Comparison of ENCODE assay signal across 1 cellular context in the genomic region with DNA sequence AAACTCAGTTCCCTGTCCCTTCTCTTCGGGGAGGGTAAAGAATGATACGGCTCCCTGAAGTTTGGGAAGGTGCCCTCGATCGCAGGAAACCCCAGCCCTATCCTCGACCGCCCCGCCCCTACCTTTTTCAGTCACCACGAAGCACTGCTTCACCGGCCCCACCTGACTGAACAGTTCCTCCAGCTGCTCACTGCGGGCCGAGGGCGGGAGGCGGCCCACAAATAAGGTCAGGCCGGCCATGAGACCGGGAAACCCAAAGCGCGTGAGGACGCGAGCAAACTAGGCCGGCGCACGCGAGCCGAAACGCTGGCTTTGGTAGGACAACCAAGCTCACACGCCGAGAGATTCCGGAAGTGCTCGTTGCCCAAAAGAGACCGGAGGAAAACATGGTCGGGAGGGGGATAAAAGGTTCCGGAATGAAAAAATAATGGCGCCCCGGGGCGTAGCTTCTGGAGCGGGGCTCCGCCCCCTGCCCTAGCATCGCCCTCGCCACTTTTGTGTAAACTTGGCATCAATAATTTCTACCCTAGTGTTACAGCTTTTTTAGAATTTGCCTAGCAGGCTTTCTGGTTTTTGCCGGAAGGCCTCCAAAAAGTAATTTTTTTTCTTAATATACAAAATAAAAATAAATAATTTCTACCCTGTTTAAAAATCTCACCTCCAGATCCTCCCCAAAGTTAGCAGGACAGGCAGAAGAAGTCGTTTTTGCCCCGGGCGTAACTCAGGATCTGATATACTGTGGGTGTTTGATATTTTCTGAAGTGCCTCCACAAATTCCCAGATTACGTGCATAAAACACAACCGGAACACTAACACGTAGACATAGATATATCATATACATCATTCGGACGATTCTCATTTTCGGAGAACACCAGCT.
TF ChIP-seq lines count a peak whose summit lies in the region.

A gene with protein sequence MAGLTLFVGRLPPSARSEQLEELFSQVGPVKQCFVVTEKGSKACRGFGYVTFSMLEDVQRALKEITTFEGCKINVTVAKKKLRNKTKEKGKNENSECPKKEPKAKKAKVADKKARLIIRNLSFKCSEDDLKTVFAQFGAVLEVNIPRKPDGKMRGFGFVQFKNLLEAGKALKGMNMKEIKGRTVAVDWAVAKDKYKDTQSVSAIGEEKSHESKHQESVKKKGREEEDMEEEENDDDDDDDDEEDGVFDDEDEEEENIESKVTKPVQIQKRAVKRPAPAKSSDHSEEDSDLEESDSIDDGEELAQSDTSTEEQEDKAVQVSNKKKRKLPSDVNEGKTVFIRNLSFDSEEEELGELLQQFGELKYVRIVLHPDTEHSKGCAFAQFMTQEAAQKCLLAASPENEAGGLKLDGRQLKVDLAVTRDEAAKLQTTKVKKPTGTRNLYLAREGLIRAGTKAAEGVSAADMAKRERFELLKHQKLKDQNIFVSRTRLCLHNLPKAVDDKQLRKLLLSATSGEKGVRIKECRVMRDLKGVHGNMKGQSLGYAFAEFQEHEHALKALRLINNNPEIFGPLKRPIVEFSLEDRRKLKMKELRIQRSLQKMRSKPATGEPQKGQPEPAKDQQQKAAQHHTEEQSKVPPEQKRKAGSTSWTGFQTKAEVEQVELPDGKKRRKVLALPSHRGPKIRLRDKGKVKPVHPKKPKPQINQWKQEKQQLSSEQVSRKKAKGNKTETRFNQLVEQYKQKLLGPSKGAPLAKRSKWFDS (minus strand): TSS at position 355 of the 877 bp plus-strand sequence. CDS start 115 bp downstream, at position 240.

TF ChIP-seq in A549, 52 proteins besides CTCF, POLR2A, EP300 and RAD21 (continued from another document):
- TF ChIP-seq ZC3H11A (IDR thresholded peaks at IDR 0.05) = peak; percentile 21; the same call in 1 of the 2 replicates
- TF ChIP-seq FOXS1 (CRISPR knock-in tag; IDR thresholded peaks at IDR 0.05) = no peak; the same call in 1 of the 2 replicates
- TF ChIP-seq, protein P1, sequence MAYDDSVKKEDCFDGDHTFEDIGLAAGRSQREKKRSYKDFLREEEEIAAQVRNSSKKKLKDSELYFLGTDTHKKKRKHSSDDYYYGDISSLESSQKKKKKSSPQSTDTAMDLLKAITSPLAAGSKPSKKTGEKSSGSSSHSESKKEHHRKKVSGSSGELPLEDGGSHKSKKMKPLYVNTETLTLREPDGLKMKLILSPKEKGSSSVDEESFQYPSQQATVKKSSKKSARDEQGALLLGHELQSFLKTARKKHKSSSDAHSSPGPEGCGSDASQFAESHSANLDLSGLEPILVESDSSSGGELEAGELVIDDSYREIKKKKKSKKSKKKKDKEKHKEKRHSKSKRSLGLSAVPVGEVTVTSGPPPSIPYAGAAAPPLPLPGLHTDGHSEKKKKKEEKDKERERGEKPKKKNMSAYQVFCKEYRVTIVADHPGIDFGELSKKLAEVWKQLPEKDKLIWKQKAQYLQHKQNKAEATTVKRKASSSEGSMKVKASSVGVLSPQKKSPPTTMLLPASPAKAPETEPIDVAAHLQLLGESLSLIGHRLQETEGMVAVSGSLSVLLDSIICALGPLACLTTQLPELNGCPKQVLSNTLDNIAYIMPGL (CRISPR knock-in tag; IDR thresholded peaks at IDR 0.05; ENCODE audit: borderline replicate concordance) = peak; percentile 65; the same call in 1 of the 2 replicates
- TF ChIP-seq, protein P2, sequence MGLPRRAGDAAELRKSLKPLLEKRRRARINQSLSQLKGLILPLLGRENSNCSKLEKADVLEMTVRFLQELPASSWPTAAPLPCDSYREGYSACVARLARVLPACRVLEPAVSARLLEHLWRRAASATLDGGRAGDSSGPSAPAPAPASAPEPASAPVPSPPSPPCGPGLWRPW (IDR thresholded peaks at IDR 0.05) = no peak
- TF ChIP-seq JUN (IDR thresholded peaks at IDR 0.05) = peak; percentile 90 to 94; a peak in 4 of 5 replicates
- TF ChIP-seq TP53 (CRISPR knock-in tag; IDR thresholded peaks at IDR 0.05) = 0 out of 2 replicates have a peak, but pooled peaks have one; percentile 66
- no peak for TF ChIP-seq HOXA7 (CRISPR knock-in tag; IDR thresholded peaks at IDR 0.05)
- TF ChIP-seq BHLHE40 (IDR thresholded peaks at IDR 0.05; ENCODE audit: low read depth, low read length) = no peak; the same call in 1 of the 2 replicates
- no peak for TF ChIP-seq JUNB (IDR thresholded peaks at IDR 0.05)
- no peak for TF ChIP-seq CBX8 (IDR thresholded peaks at IDR 0.05)
- TF ChIP-seq ZSCAN20 (CRISPR knock-in tag; IDR thresholded peaks at IDR 0.05) = no peak
- no peak for TF ChIP-seq EHF (CRISPR knock-in tag; IDR thresholded peaks at IDR 0.05)
- no peak for TF ChIP-seq CEBPB (IDR thresholded peaks at IDR 0.05)
- TF ChIP-seq ESRRA (IDR thresholded peaks at IDR 0.05; ENCODE audit: borderline replicate concordance, low read length) = peak; percentile 43; the same call in 1 of the 2 replicates
- TF ChIP-seq ZFP36 (IDR thresholded peaks at IDR 0.05; ENCODE audit: borderline replicate concordance, partially characterized antibody) = no peak
- no peak for TF ChIP-seq HDAC2 (IDR thresholded peaks at IDR 0.05)
- TF ChIP-seq, protein P3, sequence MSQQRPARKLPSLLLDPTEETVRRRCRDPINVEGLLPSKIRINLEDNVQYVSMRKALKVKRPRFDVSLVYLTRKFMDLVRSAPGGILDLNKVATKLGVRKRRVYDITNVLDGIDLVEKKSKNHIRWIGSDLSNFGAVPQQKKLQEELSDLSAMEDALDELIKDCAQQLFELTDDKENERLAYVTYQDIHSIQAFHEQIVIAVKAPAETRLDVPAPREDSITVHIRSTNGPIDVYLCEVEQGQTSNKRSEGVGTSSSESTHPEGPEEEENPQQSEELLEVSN (IDR thresholded peaks at IDR 0.05; ENCODE audit: borderline replicate concordance, low read depth) = peak; percentile 82; the same call in 1 of the 2 replicates
- TF ChIP-seq, protein P4, sequence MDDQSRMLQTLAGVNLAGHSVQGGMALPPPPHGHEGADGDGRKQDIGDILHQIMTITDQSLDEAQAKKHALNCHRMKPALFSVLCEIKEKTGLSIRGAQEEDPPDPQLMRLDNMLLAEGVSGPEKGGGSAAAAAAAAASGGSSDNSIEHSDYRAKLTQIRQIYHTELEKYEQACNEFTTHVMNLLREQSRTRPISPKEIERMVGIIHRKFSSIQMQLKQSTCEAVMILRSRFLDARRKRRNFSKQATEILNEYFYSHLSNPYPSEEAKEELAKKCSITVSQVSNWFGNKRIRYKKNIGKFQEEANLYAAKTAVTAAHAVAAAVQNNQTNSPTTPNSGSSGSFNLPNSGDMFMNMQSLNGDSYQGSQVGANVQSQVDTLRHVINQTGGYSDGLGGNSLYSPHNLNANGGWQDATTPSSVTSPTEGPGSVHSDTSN (IDR thresholded peaks at IDR 0.05) = 0 out of 2 replicates have a peak, but pooled peaks have one; percentile 12
- no peak for TF ChIP-seq NR3C1 (IDR thresholded peaks at IDR 0.05)
- TF ChIP-seq, protein P5, sequence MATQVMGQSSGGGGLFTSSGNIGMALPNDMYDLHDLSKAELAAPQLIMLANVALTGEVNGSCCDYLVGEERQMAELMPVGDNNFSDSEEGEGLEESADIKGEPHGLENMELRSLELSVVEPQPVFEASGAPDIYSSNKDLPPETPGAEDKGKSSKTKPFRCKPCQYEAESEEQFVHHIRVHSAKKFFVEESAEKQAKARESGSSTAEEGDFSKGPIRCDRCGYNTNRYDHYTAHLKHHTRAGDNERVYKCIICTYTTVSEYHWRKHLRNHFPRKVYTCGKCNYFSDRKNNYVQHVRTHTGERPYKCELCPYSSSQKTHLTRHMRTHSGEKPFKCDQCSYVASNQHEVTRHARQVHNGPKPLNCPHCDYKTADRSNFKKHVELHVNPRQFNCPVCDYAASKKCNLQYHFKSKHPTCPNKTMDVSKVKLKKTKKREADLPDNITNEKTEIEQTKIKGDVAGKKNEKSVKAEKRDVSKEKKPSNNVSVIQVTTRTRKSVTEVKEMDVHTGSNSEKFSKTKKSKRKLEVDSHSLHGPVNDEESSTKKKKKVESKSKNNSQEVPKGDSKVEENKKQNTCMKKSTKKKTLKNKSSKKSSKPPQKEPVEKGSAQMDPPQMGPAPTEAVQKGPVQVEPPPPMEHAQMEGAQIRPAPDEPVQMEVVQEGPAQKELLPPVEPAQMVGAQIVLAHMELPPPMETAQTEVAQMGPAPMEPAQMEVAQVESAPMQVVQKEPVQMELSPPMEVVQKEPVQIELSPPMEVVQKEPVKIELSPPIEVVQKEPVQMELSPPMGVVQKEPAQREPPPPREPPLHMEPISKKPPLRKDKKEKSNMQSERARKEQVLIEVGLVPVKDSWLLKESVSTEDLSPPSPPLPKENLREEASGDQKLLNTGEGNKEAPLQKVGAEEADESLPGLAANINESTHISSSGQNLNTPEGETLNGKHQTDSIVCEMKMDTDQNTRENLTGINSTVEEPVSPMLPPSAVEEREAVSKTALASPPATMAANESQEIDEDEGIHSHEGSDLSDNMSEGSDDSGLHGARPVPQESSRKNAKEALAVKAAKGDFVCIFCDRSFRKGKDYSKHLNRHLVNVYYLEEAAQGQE (IDR thresholded peaks at IDR 0.05) = peak; percentile 24; the same call in 1 of the 2 replicates
- TF ChIP-seq, protein P6, sequence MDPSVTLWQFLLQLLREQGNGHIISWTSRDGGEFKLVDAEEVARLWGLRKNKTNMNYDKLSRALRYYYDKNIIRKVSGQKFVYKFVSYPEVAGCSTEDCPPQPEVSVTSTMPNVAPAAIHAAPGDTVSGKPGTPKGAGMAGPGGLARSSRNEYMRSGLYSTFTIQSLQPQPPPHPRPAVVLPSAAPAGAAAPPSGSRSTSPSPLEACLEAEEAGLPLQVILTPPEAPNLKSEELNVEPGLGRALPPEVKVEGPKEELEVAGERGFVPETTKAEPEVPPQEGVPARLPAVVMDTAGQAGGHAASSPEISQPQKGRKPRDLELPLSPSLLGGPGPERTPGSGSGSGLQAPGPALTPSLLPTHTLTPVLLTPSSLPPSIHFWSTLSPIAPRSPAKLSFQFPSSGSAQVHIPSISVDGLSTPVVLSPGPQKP (IDR thresholded peaks at IDR 0.05; ENCODE audit: low read depth, low read length) = no peak
- TF ChIP-seq, protein P7, sequence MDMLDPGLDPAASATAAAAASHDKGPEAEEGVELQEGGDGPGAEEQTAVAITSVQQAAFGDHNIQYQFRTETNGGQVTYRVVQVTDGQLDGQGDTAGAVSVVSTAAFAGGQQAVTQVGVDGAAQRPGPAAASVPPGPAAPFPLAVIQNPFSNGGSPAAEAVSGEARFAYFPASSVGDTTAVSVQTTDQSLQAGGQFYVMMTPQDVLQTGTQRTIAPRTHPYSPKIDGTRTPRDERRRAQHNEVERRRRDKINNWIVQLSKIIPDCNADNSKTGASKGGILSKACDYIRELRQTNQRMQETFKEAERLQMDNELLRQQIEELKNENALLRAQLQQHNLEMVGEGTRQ (IDR thresholded peaks at IDR 0.05) = no peak
- 0 out of 2 replicates have a peak, but pooled peaks have one; percentile 57 for TF ChIP-seq TFCP2L1 (CRISPR knock-in tag; IDR thresholded peaks at IDR 0.05)
